Comparison of ENCODE assay signal across 8 cellular contexts in the genomic region with DNA sequence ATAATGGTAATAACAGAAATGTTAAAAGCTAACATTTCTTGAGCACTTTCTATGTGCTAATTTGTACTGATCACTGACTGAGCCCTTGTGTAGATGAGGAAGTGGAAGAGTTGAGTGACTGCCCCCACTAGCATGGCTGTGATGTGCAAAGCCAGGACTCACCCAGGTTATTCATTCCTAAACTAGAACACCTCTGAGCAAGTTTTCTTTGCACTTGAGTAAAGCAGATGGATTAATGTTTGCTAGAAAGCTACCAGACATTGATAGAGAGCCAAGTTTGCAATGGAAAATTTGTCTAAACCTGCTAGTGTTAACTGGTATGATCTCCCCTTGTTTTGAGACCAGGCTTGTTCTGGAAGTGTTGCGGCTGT.
DNase-seq lines count a peak whose midpoint lies in the region; ATAC-seq and TF ChIP-seq lines count a peak whose summit lies in the region.

No MANE protein-coding gene starts in this region.

- no peak for TF ChIP-seq POLR2A in erythroblast (IDR thresholded peaks at IDR 0.05; ENCODE audit: low read length)

- ATAC-seq in GM18498 (IDR thresholded peaks at IDR 0.05; ENCODE audit: unreplicated experiment) = peak; percentile 86
- peak; percentile 88 for ATAC-seq in GM21528 (IDR thresholded peaks at IDR 0.05; ENCODE audit: low FRiP score, unreplicated experiment)

- no peaks in the 10 kb centered on the region for H3K27me3 ChIP-seq in iPS-15b (ENCODE audit: control insufficient read depth, insufficient read depth, low read length)

- H3K9me3 ChIP-seq in iPS-15b (ENCODE audit: control insufficient read depth, insufficient read depth, low read length) = no peaks in the 10 kb centered on the region

- peak overlapping the region; percentile 33 for H3K4me3 ChIP-seq in iPS-15b (ENCODE audit: low read depth, low read length)

- DNase-seq in HT-29 (ENCODE audit: low spot score) (peak; percentile 7), NCI-H1436 (lab: John Stamatoyannopoulos, UW) (no peak), NCI-H187 treated with DMSO at 0.1 percent for 48 hours (lab: John Stamatoyannopoulos, UW) (no peak), erythroblast (lab: John Stamatoyannopoulos, UW) (no peak), cardiac septum (ENCODE audit: low spot score) (no peak)

- no peaks in the 10 kb centered on the region for H3K36me3 ChIP-seq in iPS-15b (ENCODE audit: control insufficient read depth, insufficient read depth, low read length)

- peaks cover 7% of the 10 kb centered on the region for H3K4me1 ChIP-seq in iPS-15b (ENCODE audit: control insufficient read depth, insufficient read depth, low read length)

- intact Hi-C loops in cardiac septum (cut with DNase I) = no loop called here

- no peak overlapping the region for H3K9ac ChIP-seq in iPS-15b (ENCODE audit: low read depth, low read length)
